31 cellular contexts compared by ENCODE assay signal in the genomic region with DNA sequence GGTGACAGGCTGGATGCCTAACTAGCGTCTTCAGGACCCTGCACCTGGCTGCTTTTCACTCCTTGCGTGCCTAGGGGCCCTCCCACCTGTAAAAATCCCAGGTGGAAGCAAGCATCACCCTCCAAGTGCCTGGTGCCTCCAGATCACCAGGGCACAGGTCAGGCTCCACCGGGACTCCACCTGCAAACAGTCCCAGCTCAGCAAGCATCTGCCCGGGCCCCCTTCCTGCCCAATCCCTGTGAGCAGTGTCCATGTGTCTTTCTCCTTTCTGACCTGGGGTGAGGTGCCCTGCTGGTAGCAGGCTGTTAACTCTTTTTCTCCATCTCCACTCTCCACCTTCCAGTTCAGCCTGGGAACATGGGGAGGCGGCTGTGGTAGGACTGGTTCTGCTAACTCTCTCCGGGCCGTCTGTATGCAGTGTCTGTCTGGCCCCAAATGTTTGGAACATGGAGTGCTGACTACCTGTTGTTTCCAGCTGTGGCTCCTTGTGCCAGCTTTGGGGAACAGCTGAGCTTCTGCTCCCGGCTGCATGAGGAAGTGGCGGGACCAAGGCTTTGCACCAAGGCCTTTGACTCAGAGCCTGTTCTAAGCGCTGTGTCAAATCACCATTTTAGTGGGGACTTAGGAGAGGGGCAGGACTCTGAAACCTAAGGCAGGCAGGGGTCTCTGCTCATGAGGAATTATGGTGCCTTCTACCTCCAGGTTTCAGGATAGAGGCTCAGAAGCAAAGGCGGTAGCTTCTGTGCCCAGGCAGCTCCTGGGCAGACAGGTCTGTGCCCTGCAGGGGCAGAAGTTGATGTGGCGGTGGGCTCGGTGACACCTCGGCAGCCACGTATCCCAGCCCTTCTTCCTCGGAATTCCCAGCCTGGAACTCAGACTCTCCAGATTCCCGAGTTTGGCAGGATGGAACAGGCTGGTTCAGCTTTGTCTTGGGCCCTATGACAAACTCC. TPM values are rescaled to one million over a fixed set of nuclear protein-coding genes. Genes with fewer than 3 reads are reported as not detected.
DNase-seq lines count a peak whose midpoint lies in the region; ATAC-seq and TF ChIP-seq lines count a peak whose summit lies in the region.
"Had no signal": no experiment of that assay in that cellular context is flagged by ENCODE, and none has a peak within 500 bp of the region (broad histone marks: within the 10 kb centered on the region; RNA-seq: fewer than 3 reads in every experiment).

No MANE protein-coding gene starts in this region.

- H3K9me3 Mint-ChIP-seq in brain (peaks cover 0 to under 1% (median 0%) of the 10 kb centered on the region in 5 experiments), type B pancreatic cell (no peaks in the 10 kb centered on the region), endothelial cell (ENCODE audit: unreplicated experiment) (no peaks in the 10 kb centered on the region)
- H3K9me3 Mint-ChIP-seq: activated CD8-positive, alpha-beta T cell treated with anti-CD3 and anti-CD28 coated beads for 36 hours; activated naive CD8-positive, alpha-beta T cell treated with anti-CD3 and anti-CD28 coated beads, Interleukin-2, amount 10 ng/mL, durations not matched to agents 7 days and 5 days; IgD-negative memory B cell; stimulated activated effector memory CD8-positive, alpha-beta T cell treated with anti-CD3 and anti-CD28 coated beads, Interleukin-12 subunit alpha, Interleukin-12 subunit beta, amount 100 ng/mL, for 72 hours had no signal

- H3K27ac ChIP-seq in heart right ventricle (peak overlapping the region in 6 of 10 donors; percentile 32 to 90 (median 65)), left lung (peak overlapping the region in 1 of 2 donors; percentile 9)
- H3K27ac ChIP-seq: lower lobe of right lung, neutrophil, psoas muscle, testis, vagina had no signal

- H3K4me3 Mint-ChIP-seq in brain (peak overlapping the region in 2 of 5 experiments; percentile 5 to 60), type B pancreatic cell (peak overlapping the region; percentile 58), endothelial cell (ENCODE audit: unreplicated experiment) (no peak overlapping the region)
- H3K4me3 Mint-ChIP-seq: activated CD8-positive, alpha-beta T cell treated with anti-CD3 and anti-CD28 coated beads for 36 hours; activated naive CD8-positive, alpha-beta T cell treated with anti-CD3 and anti-CD28 coated beads, Interleukin-2, amount 10 ng/mL, durations not matched to agents 7 days and 5 days; stimulated activated effector memory CD8-positive, alpha-beta T cell treated with anti-CD3 and anti-CD28 coated beads, Interleukin-12 subunit alpha, Interleukin-12 subunit beta, amount 100 ng/mL, for 72 hours had no signal

- H3K27me3 ChIP-seq in heart right ventricle (no peaks in the 10 kb centered on the region), left lung (peaks cover 0 to 8% of the 10 kb centered on the region in 2 donors)
- H3K27me3 ChIP-seq: testis, vagina had no signal

- DNase-seq in heart right ventricle (no peak), Right ventricle myocardium superior (no peak), left lung (no peak), type B pancreatic cell (ENCODE audit: extremely low spot score, unreplicated experiment) (no peak), endothelial cell (ENCODE audit: low spot score) (no peak), middle frontal gyrus (ENCODE audit: extremely low spot score, low spot score) (no peak)
- no peak for DNase-seq in activated CD4-positive, CD25-positive, alpha-beta regulatory T cell treated with anti-CD3 and anti-CD28 coated beads, Interleukin-2, amount 50 U/mL, for 72 hours
- DNase-seq: activated CD4-positive, alpha-beta T cell treated with anti-CD3 and anti-CD28 coated beads for 1 hour; activated CD8-positive, alpha-beta T cell treated with anti-CD3 and anti-CD28 coated beads for 36 hours; activated effector memory CD4-positive, alpha-beta T cell treated with anti-CD3 and anti-CD28 coated beads, Interleukin-2, amount 50 U/mL, for 16 hours; activated naive CD8-positive, alpha-beta T cell treated with anti-CD3 and anti-CD28 coated beads, Interleukin-2, amount 10 ng/mL, durations not matched to agents 7 days and 5 days; activated T-cell treated with anti-CD3 and anti-CD28 coated beads for 4 hours; BE2C; cerebellar nuclear complex; erythroblast; lower lobe of right lung; NCI-H1417 treated with DMSO at 0.1 percent for 48 hours; NCI-H2081 treated with DMSO at 0.1 percent for 48 hours; NCI-H446 treated with DMSO at 0.1 percent for 48 hours; OCI-M1; psoas muscle; SHP77 treated with DMSO at 0.1 percent for 48 hours; stimulated activated CD4-positive, alpha-beta T cell treated with anti-CD3 and anti-CD28 coated beads, Interleukin-2, amount 100 ng/mL, for 48 hours; testis had no signal

- no peak overlapping the region for H3K4me3 ChIP-seq in heart right ventricle
- H3K4me3 ChIP-seq in left lung = no peak overlapping the region
- H3K4me3 ChIP-seq: lower lobe of right lung, psoas muscle, smooth muscle cell, testis, vagina had no signal

- TF ChIP-seq CTCF in heart right ventricle (IDR thresholded peaks at IDR 0.05) = no peak
- no peak for TF ChIP-seq CTCF in brain (conservative IDR thresholded peaks at IDR 0.05)
- no peak for TF ChIP-seq CTCF in left lung (IDR thresholded peaks at IDR 0.05)
- TF ChIP-seq CTCF in type B pancreatic cell (conservative IDR thresholded peaks at IDR 0.05) = no peak
- no peak for TF ChIP-seq CTCF in endothelial cell (IDR thresholded peaks at IDR 0.05; ENCODE audit: unreplicated experiment)

- H3K9me3 ChIP-seq in heart right ventricle = no peaks in the 10 kb centered on the region
- H3K9me3 ChIP-seq in left lung = no peaks in the 10 kb centered on the region
- H3K9me3 ChIP-seq: BE2C, lower lobe of right lung, neutrophil, psoas muscle, testis, vagina had no signal

- H3K4me1 Mint-ChIP-seq in brain (peaks cover 72% of the 10 kb centered on the region), type B pancreatic cell (ENCODE audit: unreplicated experiment) (peaks cover 45% of the 10 kb centered on the region), endothelial cell (ENCODE audit: unreplicated experiment) (peaks cover 27% of the 10 kb centered on the region)

- WGBS in heart right ventricle, 2 donors = 86 to 94% methylated on average over 17 of the region's 17 CpGs

- H3K4me1 ChIP-seq in heart right ventricle = peaks cover 2 to 85% (median 53%) of the 10 kb centered on the region in 9 donors
- peaks cover 7 to 45% of the 10 kb centered on the region in 2 donors for H3K4me1 ChIP-seq in left lung
- H3K4me1 ChIP-seq: BE2C, psoas muscle had no signal

- H3K36me3 ChIP-seq in heart right ventricle (peaks cover 0 to 10% (median 0%) of the 10 kb centered on the region in 9 donors), left lung (no peaks in the 10 kb centered on the region)
- H3K36me3 ChIP-seq: BE2C, lower lobe of right lung, neutrophil had no signal

- intact Hi-C loops in heart right ventricle (cut with DNase I) = loop anchor here in 1 of 10 donors (10.0 kb wide), 1 partner anchor 137 kb away; the partner anchor contains the start of gene ERO1B
- intact Hi-C loops in Right ventricle myocardium superior (cut with DNase I) = no loop called here
- intact Hi-C loops in left lung (cut with DNase I) = no loop called here

- ATAC-seq in heart right ventricle = no peak
- ATAC-seq in Right ventricle myocardium superior (ENCODE audit: poor library complexity) = no peak
- ATAC-seq in left lung = peak; percentile 11
- ATAC-seq: activated CD8-positive, alpha-beta T cell treated with anti-CD3 and anti-CD28 coated beads for 36 hours; HCT116; psoas muscle; stimulated activated effector memory CD8-positive, alpha-beta T cell treated with anti-CD3 and anti-CD28 coated beads, Interleukin-12 subunit alpha, Interleukin-12 subunit beta, amount 100 ng/mL, for 72 hours had no signal

- H3K27ac Mint-ChIP-seq in brain = peak overlapping the region in 3 of 5 experiments; percentile 10 to 28 (median 20)
- H3K27ac Mint-ChIP-seq in type B pancreatic cell = no peak overlapping the region
- no peak overlapping the region for H3K27ac Mint-ChIP-seq in endothelial cell (ENCODE audit: unreplicated experiment)
- H3K27ac Mint-ChIP-seq: activated CD8-positive, alpha-beta T cell treated with anti-CD3 and anti-CD28 coated beads for 36 hours; activated naive CD8-positive, alpha-beta T cell treated with anti-CD3 and anti-CD28 coated beads, Interleukin-2, amount 10 ng/mL, durations not matched to agents 7 days and 5 days; IgD-negative memory B cell; stimulated activated effector memory CD8-positive, alpha-beta T cell treated with anti-CD3 and anti-CD28 coated beads, Interleukin-12 subunit alpha, Interleukin-12 subunit beta, amount 100 ng/mL, for 72 hours had no signal

- H3K27me3 Mint-ChIP-seq in brain (peaks cover 5% of the 10 kb centered on the region), type B pancreatic cell (peaks cover under 1% of the 10 kb centered on the region), endothelial cell (ENCODE audit: unreplicated experiment) (peaks cover 13% of the 10 kb centered on the region)
- H3K27me3 Mint-ChIP-seq: activated CD8-positive, alpha-beta T cell treated with anti-CD3 and anti-CD28 coated beads for 36 hours had no signal

- H3K36me3 Mint-ChIP-seq in brain (peaks cover 21% of the 10 kb centered on the region), type B pancreatic cell (peaks cover 3% of the 10 kb centered on the region), endothelial cell (ENCODE audit: low read depth, unreplicated experiment) (peaks cover 16% of the 10 kb centered on the region)
- H3K36me3 Mint-ChIP-seq: activated naive CD8-positive, alpha-beta T cell treated with anti-CD3 and anti-CD28 coated beads, Interleukin-2, amount 10 ng/mL, durations not matched to agents 7 days and 5 days; IgD-negative memory B cell had no signal

RNA-seq across cellular contexts. Expression of gene GPR137B, which starts 5.5 kb away (rescaled TPM):
- total RNA-seq in heart right ventricle (10 to 100 TPM; 24.5 to 51.4 (median 35.5) TPM), Right ventricle myocardium superior (27.5 TPM), left lung (10 to 100 TPM; 18.2 to 37.4 TPM), type B pancreatic cell (ENCODE audit: low replicate concordance) (16.0 and 24.6 TPM in 2 replicates), endothelial cell (ENCODE audit: unreplicated experiment) (18.2 TPM)
- polyA plus RNA-seq in heart right ventricle (10 to 100 TPM; 10.6 to 15.0 TPM), brain (ENCODE audit: insufficient read depth, low read depth, low replicate concordance) (17.8 TPM)

Comparison
In these comparisons a context has a peak if more than half of its experiments do, and no peak if none do; other contexts are left out.
1. H3K27ac Mint-ChIP-seq: peak in brain (3 of 5); none in type B pancreatic cell (single experiment) and endothelial cell (single experiment).